In the genomic region with DNA sequence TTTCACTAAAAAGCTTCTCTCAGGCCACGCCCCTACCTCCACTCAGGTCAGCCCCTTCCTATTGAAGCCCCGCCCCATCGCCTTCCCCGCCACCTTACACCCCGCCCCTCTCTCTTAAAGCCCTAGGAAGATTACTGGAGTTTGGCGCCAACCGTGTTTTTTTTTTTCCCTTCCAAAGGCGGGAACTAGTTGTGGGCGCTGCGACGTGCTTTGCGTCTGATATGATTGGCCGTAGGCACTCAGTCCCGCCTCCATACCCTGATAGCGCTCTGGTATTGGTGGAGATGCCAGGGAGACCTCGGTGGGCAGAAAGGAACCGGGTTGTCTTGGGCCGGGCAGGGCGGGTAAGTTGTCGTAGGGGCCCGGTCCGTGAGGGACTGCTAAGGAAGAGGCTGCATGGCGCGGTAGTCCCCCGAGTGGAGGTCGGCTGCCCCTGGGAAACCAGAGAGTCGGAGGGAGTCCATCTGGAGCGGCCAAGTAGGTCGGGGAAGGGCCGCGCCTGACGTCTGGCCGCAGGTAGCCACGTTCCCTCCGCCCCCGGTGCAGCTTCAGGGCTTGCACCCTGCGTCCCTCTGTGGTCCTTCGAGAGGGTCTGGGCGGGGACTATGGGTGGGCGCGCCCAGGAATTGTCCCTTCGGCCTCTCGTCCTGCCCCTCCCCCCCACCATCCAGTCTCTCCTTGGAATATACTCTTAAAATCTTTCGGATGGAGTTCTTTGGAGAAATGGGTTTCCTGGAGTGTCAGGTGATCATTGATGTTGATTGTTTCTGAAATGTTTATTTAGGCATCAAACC, we compare ENCODE assay signal across 8 cellular contexts. TPM values are rescaled to one million over a fixed set of nuclear protein-coding genes. Genes with fewer than 3 reads are reported as not detected.
DNase-seq lines count a peak whose midpoint lies in the region; ATAC-seq and TF ChIP-seq lines count a peak whose summit lies in the region.

A gene (plus strand): TSS at position 290 of the 794 bp plus-strand sequence.

- H3K9ac ChIP-seq in IMR-90 (ENCODE audit: low read depth, low read length), result peak within 1 kb of the TSS; percentile 75

- peaks cover 3% of the 10 kb centered on the region for H3K4me1 ChIP-seq in IMR-90 (ENCODE audit: control insufficient read depth, insufficient read depth, low read length)

- BruUV-seq in IMR-90 (replicated peaks; lab: Mats Ljungman, UMichigan), result TSS peak; percentile 32

- H2AK5ac ChIP-seq in IMR-90 (ENCODE audit: low read depth, low read length), result peak within 1 kb of the TSS; percentile 41; the same call in 1 of the 2 replicates

- peak within 1 kb of the TSS; percentile 83 for H3K14ac ChIP-seq in IMR-90 (replicated peaks; ENCODE audit: low read depth, low read length)

- H2BK5ac ChIP-seq in IMR-90 (ENCODE audit: low read depth, low read length, poor library complexity, severe bottlenecking), result peak within 1 kb of the TSS; percentile 42

- H3K9me3 ChIP-seq in IMR-90 (ENCODE audit: control insufficient read depth, insufficient read depth, low read length), result no peaks in the 10 kb centered on the region

- H2BK15ac ChIP-seq in IMR-90 (ENCODE audit: low read depth, low read length), result no peak within 1 kb of the TSS

- H4K5ac ChIP-seq in IMR-90 (ENCODE audit: low read depth, low read length), result peak within 1 kb of the TSS; percentile 52

- intact Hi-C loops in IMR-90 (cut with micrococcal nuclease), result no loop called here

- peaks cover 3% of the 10 kb centered on the region for H3K36me3 ChIP-seq in IMR-90 (ENCODE audit: control insufficient read depth, insufficient read depth, low read length)

- DNase-seq in DMS 273 (lab: John Stamatoyannopoulos, UW; ENCODE audit: unreplicated experiment) (peak; percentile 99), IMR-90 (peak; percentile 98), OCI-M1 (lab: John Stamatoyannopoulos, UW) (peak; percentile 99), activated T-cell treated with anti-CD3 and anti-CD28 coated beads for 24 hours (ENCODE audit: low read depth) (peak; percentile 94), epithelial cell of prostate (ENCODE audit: low read depth, low spot score) (peak; percentile 89), mucosa of gallbladder (ENCODE audit: low spot score) (peak; percentile 96)
- peak; percentile 87 to 91 for DNase-seq in stimulated activated CD8-positive, alpha-beta memory T cell treated with anti-CD3 and anti-CD28 coated beads, Interleukin-4, amount 100 ng/mL, for 4 hours (ENCODE audit: low read depth in 2 of 2, low spot score in 1 of 2)

- H3K27me3 ChIP-seq in IMR-90 (ENCODE audit: control insufficient read depth, insufficient read depth, low read length), result no peaks in the 10 kb centered on the region

- peak within 1 kb of the TSS; percentile 98 for H3K4me2 ChIP-seq in IMR-90 (ENCODE audit: low read depth, low read length)

- peak within 1 kb of the TSS; percentile 98 for H2AFZ ChIP-seq in IMR-90 (replicated peaks; ENCODE audit: low read length, poor library complexity)

- no peak for TF ChIP-seq CTCF in IMR-90 (conservative IDR thresholded peaks at IDR 0.05; ENCODE audit: low read depth, low read length)

- H3K4me3 ChIP-seq in IMR-90 (ENCODE audit: insufficient read depth, low read depth, low read length), result peak within 1 kb of the TSS; percentile 70

- H3K79me1 ChIP-seq in IMR-90 (ENCODE audit: low read depth in 1 of 2, low read length in 2 of 2), result peaks cover 13 to 24% of the 10 kb centered on the region in 2 experiments

- H3K4ac ChIP-seq in IMR-90 (ENCODE audit: low read depth, low read length), result peak within 1 kb of the TSS; percentile 81

- ATAC-seq in GM21528 (IDR thresholded peaks at IDR 0.05; ENCODE audit: low FRiP score, unreplicated experiment) (peak; percentile 97), IMR-90 (ENCODE audit: low read depth) (peak; percentile 98)

- TF ChIP-seq RAD21 in IMR-90 (IDR thresholded peaks at IDR 0.05; ENCODE audit: low read length), result no peak

- CTCF ChIA-PET in IMR-90 (lab: Yijun Ruan, JAX), result interaction anchor here (0.6 to 1.3 kb wide), 2 partner anchors 17 to 20 kb away, joined by 3 to 7 read pairs; no protein-coding TSS in a partner anchor

- H3K9me1 ChIP-seq in IMR-90 (ENCODE audit: insufficient read depth, low read length), result 0 out of 2 replicates have a peak, but pooled peaks cover 2% of the 10 kb centered on the region

- H4K91ac ChIP-seq in IMR-90 (ENCODE audit: insufficient read depth, low read depth, low read length), result peak within 1 kb of the TSS; percentile 84

- in situ Hi-C loops in IMR-90 (cut with MboI; ENCODE audit: low sequenced_read_pairs), result no loop called here

- dilution Hi-C loops in IMR-90 (cut with HindIII; ENCODE audit: low sequenced_read_pairs, unreplicated experiment), result no loop called here

- peak within 1 kb of the TSS; percentile 45 for H2BK120ac ChIP-seq in IMR-90 (ENCODE audit: low read depth, low read length)

- H2AK9ac ChIP-seq in IMR-90 (replicated peaks; ENCODE audit: low read depth, low read length, poor library complexity), result peak within 1 kb of the TSS; percentile 88

- H4K20me1 ChIP-seq in IMR-90 (ENCODE audit: insufficient read depth, low read length), result no peaks in the 10 kb centered on the region

- peak within 1 kb of the TSS; percentile 79 for H3K23ac ChIP-seq in IMR-90 (ENCODE audit: low read depth, low read length)

- H2BK20ac ChIP-seq in IMR-90 (ENCODE audit: low read depth, low read length), result no peak within 1 kb of the TSS

- peak within 1 kb of the TSS; percentile 21; the same call in 1 of the 2 replicates for H3K18ac ChIP-seq in IMR-90 (ENCODE audit: low read depth, low read length)

- H4K8ac ChIP-seq in IMR-90 (ENCODE audit: low read depth in 2 of 2, low read length in 2 of 2), result peak within 1 kb of the TSS; percentile 76 to 92

- no peak; the same call in 1 of the 2 replicates for TF ChIP-seq POLR2A in IMR-90 (IDR thresholded peaks at IDR 0.05; ENCODE audit: low read depth, low read length)

- WGBS in IMR-90 (ENCODE audit: extremely low coverage in 2 of 2, insufficient read length in 1 of 2), 2 experiments, result 0% methylated on average over 7 of the region's 44 CpGs; no CpG with 5 or more reads in 1 of the 2 experiments

- peak within 1 kb of the TSS; percentile 75 for H3K56ac ChIP-seq in IMR-90 (ENCODE audit: extremely low read depth, insufficient read depth, low read length)

- POLR2A ChIA-PET in IMR-90 (lab: Charles Lee; ENCODE audit: unreplicated experiment), result interaction anchor here (1.0 kb wide), 2 partner anchors 9 to 13 kb away, joined by 3 to 4 read pairs; no protein-coding TSS in a partner anchor

- H3K27ac ChIP-seq in IMR-90 (ENCODE audit: insufficient read depth, low read length), result peak within 1 kb of the TSS; percentile 62
- H3K27ac ChIP-seq in epithelial cell of prostate, result peak within 1 kb of the TSS; percentile 55

TF ChIP-seq in IMR-90, 13 proteins besides CTCF, POLR2A, EP300 and RAD21:
- TF ChIP-seq NFE2L2 (IDR thresholded peaks at IDR 0.05; ENCODE audit: low read depth, low read length), result no peak
- peak; percentile 66; the same call in 1 of the 2 replicates for TF ChIP-seq MAZ (IDR thresholded peaks at IDR 0.05; ENCODE audit: borderline replicate concordance, low read depth, low read length)
- TF ChIP-seq MAFK (IDR thresholded peaks at IDR 0.05; ENCODE audit: low read depth, low read length), result no peak
- TF ChIP-seq FOS (IDR thresholded peaks at IDR 0.05; ENCODE audit: low read depth, low read length), result no peak
- TF ChIP-seq BHLHE40 (IDR thresholded peaks at IDR 0.05; ENCODE audit: low read depth, low read length), result no peak
- no peak for TF ChIP-seq CEBPB (IDR thresholded peaks at IDR 0.05; ENCODE audit: low read depth, low read length)
- TF ChIP-seq CHD1 (IDR thresholded peaks at IDR 0.05; ENCODE audit: low read depth, low read length), result no peak
- TF ChIP-seq SMC3 (IDR thresholded peaks at IDR 0.05; ENCODE audit: low read depth, low read length), result no peak

RNA-seq across cellular contexts. Expression of the gene that starts here (rescaled TPM):
- total RNA-seq in IMR-90 (2012; rRNA removed) (11.1 and 19.2 TPM in 2 replicates), mucosa of gallbladder (16.3 TPM)
- 4.1 and 5.0 TPM in 2 replicates for polyA plus RNA-seq in IMR-90 (2012; rRNA removed)
- polyA plus RNA-seq in IMR-90 (2012; cell fraction: cytosol; rRNA removed), result 0.32 and 0.50 TPM in 2 replicates
- 1.4 and 8.3 TPM in 2 replicates for polyA plus RNA-seq in IMR-90 (2012; cell fraction: nucleus; rRNA removed; ENCODE audit: low replicate concordance)

Comparison
In these comparisons a context has a peak if more than half of its experiments do, and no peak if none do; other contexts are left out.
1. Peak in every context shown above with its lines: DNase-seq, ATAC-seq, H3K4me3 ChIP-seq and H3K27ac ChIP-seq.